Comparison of ENCODE assay signal across 25 cellular contexts in genomic region chr7:95425694-95426093, GRCh38. TPM values are rescaled to one million over a fixed set of nuclear protein-coding genes. Genes with fewer than 3 reads are reported as not detected.
"Had no signal": no experiment of that assay in that cellular context is flagged by ENCODE, and none has a peak within 500 bp of the region (broad histone marks: within the 10 kb centered on the region; RNA-seq: fewer than 3 reads in every experiment).

No MANE protein-coding gene starts in this region.

- ATAC-seq: esophagus mucosa; gastroesophageal sphincter; heart left ventricle; left ventricle myocardium superior; lower lobe of right lung; natural killer cell; sciatic nerve; stimulated activated naive B cell treated with anti-CD40 and anti-IgM and Interleukin-4, amounts not matched to agents 10 μg/mL and 1 μg/mL and 100 μg/mL, for 72 hours had no signal

- DNase-seq: cerebellar nuclear complex; dorsolateral prefrontal cortex; effector CD4-positive, alpha-beta T cell; foreskin fibroblast; heart left ventricle; immature natural killer cell; islet precursor cell; left ventricle myocardium superior; lower lobe of right lung; natural killer cell; stimulated activated naive B cell treated with anti-CD40 and anti-IgM and Interleukin-4, amounts not matched to agents 10 μg/mL and 1 μg/mL and 100 μg/mL, for 72 hours; stomach; thyroid gland; trophoblast cell had no signal

- H3K27me3 ChIP-seq: dorsolateral prefrontal cortex, gastroesophageal sphincter, heart left ventricle, hepatocyte, neutrophil, right atrium auricular region, stomach, thyroid gland, vagina had no signal

- H3K36me3 ChIP-seq: neutrophil, prostate gland, right atrium auricular region, thyroid gland, vagina had no signal

- H3K4me3 ChIP-seq: dorsolateral prefrontal cortex, gastroesophageal sphincter, heart left ventricle, hepatocyte, lower lobe of right lung, prostate gland, right atrium auricular region, stomach, thyroid gland, vagina had no signal

- H3K9me3 ChIP-seq: gastroesophageal sphincter, lower lobe of right lung, neutrophil, prostate gland, right atrium auricular region, stomach, thyroid gland, vagina had no signal

- H3K4me1 ChIP-seq: prostate gland, vagina had no signal

- H3K27ac ChIP-seq: epithelial cell of prostate, gastroesophageal sphincter, heart left ventricle, hepatocyte, lower lobe of right lung, neutrophil, prostate gland, right atrium auricular region, stomach, thyroid gland, vagina had no signal

RNA-seq across cellular contexts. Expression of gene PON3, which starts 29.5 kb away (rescaled TPM):
- total RNA-seq: hepatocyte, mononuclear cell, natural killer cell, neural crest cell had no signal
